ENCODE assay signal across 8 cellular contexts in genomic region chr4:159017323-159018036, GRCh38.
A peak's percentile ranks its signal among the peaks of the same experiment; 100 is the strongest.
DNase-seq lines count a peak whose midpoint lies in the region; ATAC-seq and TF ChIP-seq lines count a peak whose summit lies in the region.

No MANE protein-coding gene starts in this region.

- H3K36me3 ChIP-seq in BLaER1 treated with 17β-estradiol and CSF1 and Interleukin-3, amounts not matched to agents 10 nM and 100 nM = no peaks in the 10 kb centered on the region
- no peaks in the 10 kb centered on the region for H3K36me3 ChIP-seq in right atrium auricular region

- H3K4me3 ChIP-seq in BLaER1 treated with 17β-estradiol and CSF1 and Interleukin-3, amounts not matched to agents 10 nM and 100 nM = no peak overlapping the region
- no peak overlapping the region for H3K4me3 ChIP-seq in right atrium auricular region

- peak overlapping the region; percentile 67 to 82 (median 77) for H3K4me2 ChIP-seq in BLaER1 treated with 17β-estradiol and CSF1 and Interleukin-3, amounts not matched to agents 10 nM and 100 nM

- peak; percentile 41 for ATAC-seq in GM19452 (IDR thresholded peaks at IDR 0.05; ENCODE audit: unreplicated experiment)
- ATAC-seq in HG02981 (IDR thresholded peaks at IDR 0.05; ENCODE audit: unreplicated experiment) = peak; percentile 22

- peak overlapping the region in 2 of 11 experiments; percentile 36 to 41; a peak in 2 of 22 replicates for H3K9ac ChIP-seq in BLaER1 treated with 17β-estradiol and CSF1 and Interleukin-3, amounts not matched to agents 10 nM and 100 nM

- DNase-seq in OCI-M1 (lab: John Stamatoyannopoulos, UW) = peak; percentile 77
- DNase-seq in NCI-H774 (lab: John Stamatoyannopoulos, UW) = no peak
- DNase-seq in right atrium auricular region (ENCODE audit: low spot score) = no peak
- no peak for DNase-seq in activated CD4-positive, alpha-beta T cell treated with anti-CD3 and anti-CD28 coated beads for 4 hours
- no peak for DNase-seq in HCEC 1CT

- TF ChIP-seq CTCF in right atrium auricular region (IDR thresholded peaks at IDR 0.05) = no peak

- peaks cover 25 to 35% (median 31%) of the 10 kb centered on the region in 10 experiments for H3K4me1 ChIP-seq in BLaER1 treated with 17β-estradiol and CSF1 and Interleukin-3, amounts not matched to agents 10 nM and 100 nM
- H3K4me1 ChIP-seq in right atrium auricular region = no peaks in the 10 kb centered on the region

- H3K27me3 ChIP-seq in BLaER1 treated with 17β-estradiol and CSF1 and Interleukin-3, amounts not matched to agents 10 nM and 100 nM = no peaks in the 10 kb centered on the region
- H3K27me3 ChIP-seq in right atrium auricular region = no peaks in the 10 kb centered on the region

- H3K9me3 ChIP-seq in BLaER1 treated with 17β-estradiol and CSF1 and Interleukin-3, amounts not matched to agents 10 nM and 100 nM (replicated peaks in 1 of 11) = no peaks in the 10 kb centered on the region
- no peaks in the 10 kb centered on the region for H3K9me3 ChIP-seq in right atrium auricular region

- peak overlapping the region in 10 of 11 experiments; percentile 12 to 77 (median 62); a peak in 17 of 22 replicates for H3K27ac ChIP-seq in BLaER1 treated with 17β-estradiol and CSF1 and Interleukin-3, amounts not matched to agents 10 nM and 100 nM
- H3K27ac ChIP-seq in right atrium auricular region = no peak overlapping the region

- H4K20me1 ChIP-seq in BLaER1 treated with 17β-estradiol and CSF1 and Interleukin-3, amounts not matched to agents 10 nM and 100 nM = 0 out of 22 replicates have a peak, but pooled peaks cover 0 to 4% (median 0%) of the 10 kb centered on the region in 11 experiments

Comparison
In these comparisons a context has a peak if more than half of its experiments do, and no peak if none do; other contexts are left out.
1. H3K27ac ChIP-seq: peak in BLaER1 treated with 17β-estradiol and CSF1 and Interleukin-3, amounts not matched to agents 10 nM and 100 nM (10 of 11); none in right atrium auricular region (0 of 2).